In genomic region chr13:28089065-28089464, GRCh38 we compare ENCODE assay signal across 30 cellular contexts. TPM values are rescaled to one million over a fixed set of nuclear protein-coding genes. Genes with fewer than 3 reads are reported as not detected.
"Had no signal": no experiment of that assay in that cellular context is flagged by ENCODE, and none has a peak within 500 bp of the region (broad histone marks: within the 10 kb centered on the region; RNA-seq: fewer than 3 reads in every experiment).

No MANE protein-coding gene starts in this region.

- H3K4me3 ChIP-seq: dorsolateral prefrontal cortex, esophagus muscularis mucosa, heart right ventricle, lower lobe of right lung, ovary, right lobe of liver, thoracic aorta, tibial nerve, upper lobe of left lung had no signal

- FAIRE-seq: small intestine, urothelium cell line had no signal

- ATAC-seq: foreskin keratinocyte; heart right ventricle; left ventricle myocardium superior; lower lobe of right lung; naive thymus-derived CD8-positive, alpha-beta T cell; right lobe of liver; stimulated activated naive B cell treated with anti-CD40 and anti-IgM and Interleukin-4, amounts not matched to agents 10 μg/mL and 1 μg/mL and 100 μg/mL, for 72 hours had no signal

- H3K27me3 ChIP-seq: ovary, right lobe of liver, tibial nerve, upper lobe of left lung had no signal

- H3K4me1 ChIP-seq: esophagus muscularis mucosa, foreskin keratinocyte, lower lobe of right lung, right lobe of liver, upper lobe of left lung had no signal

- H3K27ac ChIP-seq: dorsolateral prefrontal cortex, epithelial cell of prostate, esophagus muscularis mucosa, foreskin keratinocyte, heart right ventricle, lower lobe of right lung, ovary, right lobe of liver, thoracic aorta, tibial nerve, upper lobe of left lung had no signal

- H3K9me3 ChIP-seq: esophagus muscularis mucosa, lower lobe of right lung, ovary, right lobe of liver, thoracic aorta, tibial nerve, upper lobe of left lung had no signal

- DNase-seq: dorsolateral prefrontal cortex; effector CD4-positive, alpha-beta T cell; endodermal cell; foreskin keratinocyte; glutamatergic neuron; heart right ventricle; hippocampal formation; immature natural killer cell; islet precursor cell; kidney glomerular epithelial cell; left ventricle myocardium superior; lower lobe of right lung; naive thymus-derived CD8-positive, alpha-beta T cell; nephron progenitor cell; nucleus accumbens; ovary; right lobe of liver; small intestine; stimulated activated CD4-positive, alpha-beta T cell treated with anti-CD3 and anti-CD28 coated beads, Interleukin-15, amount 100 ng/mL, for 24 hours; stimulated activated CD4-positive, alpha-beta T cell treated with anti-CD3 and anti-CD28 coated beads, Interleukin-2, amount 100 ng/mL, for 48 hours; stimulated activated naive B cell treated with anti-CD40 and anti-IgM and Interleukin-4, amounts not matched to agents 10 μg/mL and 1 μg/mL and 100 μg/mL, for 72 hours; upper lobe of left lung had no signal

- H3K36me3 ChIP-seq: esophagus muscularis mucosa, heart right ventricle, lower lobe of right lung, ovary, right lobe of liver, thoracic aorta, tibial nerve, upper lobe of left lung had no signal

RNA-seq across cellular contexts. Expression of gene FLT3, which starts 11.3 kb away (rescaled TPM):
- total RNA-seq: fibroblast of lung, foreskin keratinocyte, myocyte, pulmonary artery endothelial cell had no signal
- polyA plus RNA-seq: fibroblast of lung; foreskin keratinocyte; naive thymus-derived CD8-positive, alpha-beta T cell had no signal
